25 cellular contexts compared by ENCODE assay signal in the genomic region with DNA sequence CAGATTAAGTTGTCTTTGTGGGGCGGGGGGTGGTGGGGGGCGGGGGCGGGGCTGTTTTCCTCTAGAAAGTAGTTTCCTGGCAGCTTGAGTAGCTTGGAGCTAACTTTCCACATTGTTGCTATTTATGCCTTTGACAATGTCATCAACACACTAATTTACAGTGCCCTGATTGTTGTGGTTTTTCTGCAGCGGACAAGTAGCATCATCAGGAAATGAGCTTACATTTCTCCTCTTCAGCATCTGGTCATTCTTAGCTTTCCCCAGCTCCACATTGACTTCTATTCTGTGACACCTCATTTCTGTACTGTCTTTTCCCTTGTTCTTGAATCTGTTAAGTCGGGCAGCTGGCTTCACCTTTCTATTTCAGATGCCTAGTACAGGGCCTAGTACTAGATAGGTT.
"Had no signal": no experiment of that assay in that cellular context is flagged by ENCODE, and none has a peak within 500 bp of the region (broad histone marks: within the 10 kb centered on the region; RNA-seq: fewer than 3 reads in every experiment).

No MANE protein-coding gene starts in this region.

- H3K27me3 ChIP-seq: gastroesophageal sphincter, heart left ventricle, hepatocyte, left lung, right atrium auricular region, suprapubic skin, transverse colon, uterus had no signal

- H3K4me3 ChIP-seq: gastroesophageal sphincter, heart left ventricle, hepatocyte, left lung, mucosa of descending colon, prostate gland, right atrium auricular region, suprapubic skin, transverse colon, upper lobe of right lung, uterus had no signal

- ATAC-seq: effector memory CD8-positive, alpha-beta T cell; gastroesophageal sphincter; heart left ventricle; left lung; mucosa of descending colon; natural killer cell treated with Interleukin-12 subunit alpha and Interleukin-12 subunit beta and Interleukin-15 and Interleukin-18, amount 100 ng/mL, for 72 hours; sciatic nerve; stimulated activated memory B cell treated with anti-CD40 and anti-IgM and Interleukin-4, amounts not matched to agents 10 μg/mL and 1 μg/mL and 100 μg/mL, for 72 hours; stimulated activated naive CD8-positive, alpha-beta T cell treated with anti-CD3 and anti-CD28 coated beads, Interleukin-15, Interleukin-2, amounts not matched to agents 100 U/mL and 50 U/mL, for 24 hours; upper lobe of right lung had no signal

- H3K9ac ChIP-seq: parathyroid adenoma had no signal

- H3K4me1 ChIP-seq: gastroesophageal sphincter, parathyroid adenoma, prostate gland, upper lobe of right lung, uterus had no signal

- H3K36me3 ChIP-seq: gastroesophageal sphincter, heart left ventricle, left lung, prostate gland, right atrium auricular region, suprapubic skin, transverse colon, upper lobe of right lung, uterus had no signal

- DNase-seq: cortex of kidney; effector memory CD8-positive, alpha-beta T cell; erythroblast; foreskin fibroblast; heart left ventricle; kidney; left lung; mesenchymal stem cell; mucosa of descending colon; naive B cell; stimulated activated CD4-positive, alpha-beta T cell treated with anti-CD3 and anti-CD28 coated beads, Interleukin-2, amount 100 ng/mL, for 24 hours; stimulated activated CD4-positive, alpha-beta T cell treated with anti-CD3 and anti-CD28 coated beads, Interleukin-4, amount 100 ng/mL, for 4 hours; stimulated activated naive CD8-positive, alpha-beta T cell treated with anti-CD3 and anti-CD28 coated beads, Interleukin-15, Interleukin-2, amounts not matched to agents 100 U/mL and 50 U/mL, for 24 hours; transverse colon; upper lobe of right lung; uterus had no signal

- H3K4me2 ChIP-seq: hepatocyte had no signal

- H3K27ac ChIP-seq: gastroesophageal sphincter, heart left ventricle, hepatocyte, left lung, parathyroid adenoma, prostate gland, right atrium auricular region, suprapubic skin, transverse colon, upper lobe of right lung, uterus had no signal

- H3K9me3 ChIP-seq: gastroesophageal sphincter, heart left ventricle, left lung, mucosa of descending colon, prostate gland, right atrium auricular region, suprapubic skin, transverse colon, upper lobe of right lung, uterus had no signal
